1 cellular context compared by ENCODE assay signal in genomic region chr15:90580946-90581345, GRCh38.
TF ChIP-seq lines count a peak whose summit lies in the region.

No MANE protein-coding gene starts in this region.

TF ChIP-seq in K562, 482 proteins besides CTCF, POLR2A, EP300 and RAD21:
- TF ChIP-seq ZBTB40 (IDR thresholded peaks at IDR 0.05), result peak; percentile 50; the same call in 1 of the 2 replicates
- TF ChIP-seq ZBTB40 (CRISPR knock-in tag; IDR thresholded peaks at IDR 0.05), result no peak
- TF ChIP-seq OTX1 (CRISPR knock-in tag; IDR thresholded peaks at IDR 0.05), result no peak
- no peak for TF ChIP-seq CBX1 (IDR thresholded peaks at IDR 0.05; ENCODE audit: low read depth)
- no peak for TF ChIP-seq KAT8 (IDR thresholded peaks at IDR 0.05; ENCODE audit: low read depth)
TF ChIP-seq in K562: peak in this region for 1.
